ENCODE assay signal across 1 cellular context in genomic region chrX:48584698-48585097, GRCh38.
TF ChIP-seq lines count a peak whose summit lies in the region.

No MANE protein-coding gene starts in this region.

TF ChIP-seq in GM12878, 131 proteins besides CTCF, POLR2A, EP300 and RAD21:
- TF ChIP-seq MTA2 (IDR thresholded peaks at IDR 0.05; ENCODE audit: low read depth) (no peak), RFX5 (IDR thresholded peaks at IDR 0.05; ENCODE audit: low read depth, low read length) (no peak), MYB (IDR thresholded peaks at IDR 0.05; ENCODE audit: borderline replicate concordance, low read depth, low read length) (no peak), FOXK2 (IDR thresholded peaks at IDR 0.05) (no peak), IKZF1 (conservative IDR thresholded peaks at IDR 0.05) (no peak), LARP7 (IDR thresholded peaks at IDR 0.05) (no peak), E2F8 (IDR thresholded peaks at IDR 0.05; ENCODE audit: low read depth, partially characterized antibody) (no peak), SKIL (IDR thresholded peaks at IDR 0.05; ENCODE audit: low read depth, poor library complexity, severe bottlenecking) (no peak), ELK1 (IDR thresholded peaks at IDR 0.05; ENCODE audit: low read depth, low read length) (no peak), TCF3 (IDR thresholded peaks at IDR 0.05; ENCODE audit: borderline replicate concordance, insufficient read depth, low read depth, low read length) (no peak), CHD2 (IDR thresholded peaks at IDR 0.05; ENCODE audit: borderline replicate concordance, low read depth, low read length) (no peak), IKZF2 (IDR thresholded peaks at IDR 0.05) (no peak), ASH2L (IDR thresholded peaks at IDR 0.05; ENCODE audit: borderline replicate concordance, low read depth) (no peak), USF1 (IDR thresholded peaks at IDR 0.05; ENCODE audit: borderline replicate concordance, extremely low read length, insufficient read depth, low read depth, low read length) (no peak), HSF1 (IDR thresholded peaks at IDR 0.05; ENCODE audit: low read depth, low read length) (no peak)
